In the genomic region with DNA sequence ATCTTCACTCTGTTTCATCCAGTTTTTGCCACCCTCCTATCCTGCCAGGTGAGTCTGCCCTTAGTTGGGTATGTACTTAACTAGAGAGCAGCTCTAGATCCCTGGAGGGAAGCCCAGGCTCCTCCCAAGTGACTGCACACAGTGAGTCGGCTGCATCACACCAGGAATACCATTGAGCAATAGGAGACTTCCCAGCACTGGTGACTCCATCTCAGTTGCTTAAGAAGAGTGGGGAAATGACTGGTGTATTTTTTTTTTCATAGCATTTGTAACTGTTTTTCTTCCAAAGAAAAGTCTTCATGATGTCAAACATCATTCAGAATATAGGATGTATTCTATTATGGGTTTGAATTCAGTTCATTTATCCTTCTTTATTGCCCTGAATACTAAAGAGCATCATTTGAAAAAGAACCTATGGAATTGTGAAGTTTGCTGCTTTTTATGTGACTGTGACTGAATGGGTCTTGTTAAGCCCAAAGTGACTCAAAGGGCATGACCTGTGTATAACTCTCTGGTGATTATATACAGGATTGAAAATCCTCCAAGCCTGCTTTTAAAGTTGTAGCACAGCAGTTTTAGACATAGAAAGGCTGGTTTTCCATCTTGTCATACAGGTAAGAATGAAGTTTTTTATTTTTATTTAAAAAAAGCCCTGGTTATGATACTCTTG, we compare ENCODE assay signal across 8 cellular contexts.
A peak's percentile ranks its signal among the peaks of the same experiment; 100 is the strongest.
DNase-seq lines count a peak whose midpoint lies in the region; ATAC-seq and TF ChIP-seq lines count a peak whose summit lies in the region.

No MANE protein-coding gene starts in this region.

- H3K4me1 ChIP-seq in Panc1 (ENCODE audit: control insufficient read depth, insufficient read depth, low read length) (peaks cover 61% of the 10 kb centered on the region), psoas muscle (peaks cover 64% of the 10 kb centered on the region)

- H3K36me3 ChIP-seq in Panc1 (ENCODE audit: control insufficient read depth, insufficient read depth, low read length): no peaks in the 10 kb centered on the region; the same call in 1 of the 2 replicates
- no peaks in the 10 kb centered on the region for H3K36me3 ChIP-seq in psoas muscle (ENCODE audit: insufficient read depth in 1 of 2, low read depth in 1 of 2)

- H3K4me3 ChIP-seq in Panc1 (ENCODE audit: low read depth in 2 of 2, low read length in 2 of 2): peak overlapping the region in 1 of 2 experiments; percentile 4; a peak in 1 of 4 replicates
- H3K4me3 ChIP-seq in psoas muscle: peak overlapping the region; percentile 39

- H3K27ac ChIP-seq in Panc1 (ENCODE audit: low read length) (peak overlapping the region; percentile 91), psoas muscle (peak overlapping the region; percentile 83)

- POLR2A ChIA-PET in Panc1 (lab: Charles Lee): no interaction called here

- peak; percentile 89 for ATAC-seq in Panc1
- peak; percentile 96 to 99 (median 98) for ATAC-seq in psoas muscle
- ATAC-seq in GM19023 (IDR thresholded peaks at IDR 0.05; ENCODE audit: unreplicated experiment): no peak

- TSS peak; percentile 64 for BruUV-seq in Panc1 (replicated peaks; lab: Mats Ljungman, UMichigan)

- H3K9me3 ChIP-seq in Panc1 (ENCODE audit: control insufficient read depth, insufficient read depth, low read depth, low read length): peaks cover 21% of the 10 kb centered on the region
- peaks cover 4% of the 10 kb centered on the region for H3K9me3 ChIP-seq in psoas muscle

- in situ Hi-C loops in Panc1 (cut with HindIII; ENCODE audit: low pct_unique_long_range_greater_than_20kb, low sequenced_read_pairs): no loop called here

- CTCF ChIA-PET in Panc1 (lab: Charles Lee): no interaction called here

- intact Hi-C loops in Panc1 (cut with micrococcal nuclease; ENCODE audit: unreplicated experiment): loop anchor here (5.0 kb wide), 2 partner anchors 53 to 68 kb away; no protein-coding TSS in a partner anchor
- intact Hi-C loops in psoas muscle (cut with DNase I): loop anchor here in 1 of 2 donors (10.0 kb wide), 1 partner anchor 55 kb away; no protein-coding TSS in a partner anchor

- H3K27me3 ChIP-seq in Panc1 (ENCODE audit: control insufficient read depth, insufficient read depth, low read length) (no peaks in the 10 kb centered on the region), psoas muscle (ENCODE audit: insufficient read depth in 3 of 3, low read length in 2 of 3) (no peaks in the 10 kb centered on the region)

- DNase-seq in GM04503 (ENCODE audit: low read depth) (peak; percentile 95), Panc1 (ENCODE audit: low read depth, low spot score) (peak; percentile 94), fibroblast of the conjunctiva (ENCODE audit: low read depth) (peak; percentile 97), psoas muscle (peak; percentile 90 to 94), KG1 (lab: John Stamatoyannopoulos, UW) (no peak), NCI-H446 treated with DMSO at 0.1 percent for 48 hours (lab: John Stamatoyannopoulos, UW) (no peak)
- DNase-seq in effector CD8-positive, alpha-beta T cell (lab: John Stamatoyannopoulos, UW): no peak

- WGBS in psoas muscle, 3 donors: 4 to 11% (median 4%) methylated on average over 1 of the region's 1 CpG

- no peak for TF ChIP-seq CTCF in Panc1 (IDR thresholded peaks at IDR 0.05)
- TF ChIP-seq CTCF in psoas muscle (IDR thresholded peaks at IDR 0.05): no peak

Comparison
In these comparisons a context has a peak if more than half of its experiments do, and no peak if none do; other contexts are left out.
1. DNase-seq: peak in GM04503 (single experiment), Panc1 (single experiment), fibroblast of the conjunctiva (single experiment) and psoas muscle (2 of 2); none in KG1 (single experiment), effector CD8-positive, alpha-beta T cell (single experiment) and NCI-H446 treated with DMSO at 0.1 percent for 48 hours (single experiment).